9 cellular contexts compared by ENCODE assay signal in genomic region chr2:188512456-188512855, GRCh38.
A peak's percentile ranks its signal among the peaks of the same experiment; 100 is the strongest.
DNase-seq lines count a peak whose midpoint lies in the region; ATAC-seq and TF ChIP-seq lines count a peak whose summit lies in the region.
"Had no signal": no experiment of that assay in that cellular context is flagged by ENCODE, and none has a peak within 500 bp of the region (broad histone marks: within the 10 kb centered on the region; RNA-seq: fewer than 3 reads in every experiment).

No MANE protein-coding gene starts in this region.

- no peak overlapping the region for H2AFZ ChIP-seq in neuronal stem cell (ENCODE audit: low read length)

- no peaks in the 10 kb centered on the region for H3K36me3 Mint-ChIP-seq in nephron progenitor cell (ENCODE audit: low read depth)
- H3K36me3 Mint-ChIP-seq in CD8-positive, alpha-beta memory T cell, result no peaks in the 10 kb centered on the region

- peaks cover 0 to 6% of the 10 kb centered on the region in 2 donors for H3K36me3 ChIP-seq in neuronal stem cell (replicated peaks in 1 of 2; ENCODE audit: control insufficient read depth in 2 of 2, insufficient read depth in 2 of 2, low read length in 2 of 2)
- no peaks in the 10 kb centered on the region for H3K36me3 ChIP-seq in CD8-positive, alpha-beta memory T cell (ENCODE audit: insufficient read depth, low read length)

- POLR2A ChIA-PET in CD8-positive, alpha-beta memory T cell (lab: Charles Lee), result no interaction called here

- no peaks in the 10 kb centered on the region for H3K4me1 ChIP-seq in neuronal stem cell (ENCODE audit: control insufficient read depth in 2 of 2, insufficient read depth in 1 of 2, low read depth in 1 of 2, low read length in 2 of 2)
- no peaks in the 10 kb centered on the region for H3K4me1 ChIP-seq in CD8-positive, alpha-beta memory T cell (ENCODE audit: insufficient read depth, low read length)

- ATAC-seq in HG02938 (IDR thresholded peaks at IDR 0.05; ENCODE audit: unreplicated experiment), result peak; percentile 52

- H2BK5ac ChIP-seq in neuronal stem cell (ENCODE audit: low read length), result no peak overlapping the region

- no CpG with 5 or more reads among the region's 2 CpGs for WGBS in neuronal stem cell (ENCODE audit: extremely low coverage in 2 of 2, insufficient read length in 2 of 2, insufficient replicate concordance in 1 of 2), 2 donors

- no peak overlapping the region for H3K4me3 ChIP-seq in GM12865 (ENCODE audit: low read depth, low read length)
- no peak overlapping the region for H3K4me3 ChIP-seq in neuronal stem cell (ENCODE audit: low read length in 2 of 2)
- H3K4me3 ChIP-seq in CD8-positive, alpha-beta memory T cell (ENCODE audit: low read length), result no peak overlapping the region
- H3K4me3 ChIP-seq: skin epidermis had no signal

- no peak overlapping the region for H4K8ac ChIP-seq in neuronal stem cell (ENCODE audit: low read depth, low read length)

- H3K4me1 Mint-ChIP-seq in nephron progenitor cell, result peaks cover 2% of the 10 kb centered on the region
- no peaks in the 10 kb centered on the region for H3K4me1 Mint-ChIP-seq in CD8-positive, alpha-beta memory T cell

- no peak overlapping the region for H3K4ac ChIP-seq in neuronal stem cell (ENCODE audit: low read length)

- peak; percentile 20 for TF ChIP-seq CTCF in GM12865 (IDR thresholded peaks at IDR 0.05; ENCODE audit: insufficient read depth, low read depth, low read length, missing control alignments)
- peak; percentile 41 for TF ChIP-seq CTCF in nephron progenitor cell (IDR thresholded peaks at IDR 0.05)

- H3K9me3 ChIP-seq in neuronal stem cell (replicated peaks in 1 of 2; ENCODE audit: control insufficient read depth in 2 of 2, insufficient read depth in 1 of 2, low read depth in 1 of 2, low read length in 2 of 2), result no peaks in the 10 kb centered on the region
- no peaks in the 10 kb centered on the region for H3K9me3 ChIP-seq in CD8-positive, alpha-beta memory T cell (ENCODE audit: low read length)

- H2BK15ac ChIP-seq in neuronal stem cell (ENCODE audit: low read length), result no peak overlapping the region

- CTCF ChIA-PET in CD8-positive, alpha-beta memory T cell (lab: Charles Lee), result no interaction called here

- H3K9me3 Mint-ChIP-seq in nephron progenitor cell, result no peaks in the 10 kb centered on the region
- H3K9me3 Mint-ChIP-seq in CD8-positive, alpha-beta memory T cell, result no peaks in the 10 kb centered on the region

- DNase-seq in GM12865 (ENCODE audit: low read depth), result peak; percentile 15
- peak; percentile 71 for DNase-seq in NCI-H510A treated with DMSO at 0.1 percent for 48 hours (lab: John Stamatoyannopoulos, UW)
- peak; percentile 0 for DNase-seq in cerebellum (ENCODE audit: low spot score)
- no peak for DNase-seq in nephron progenitor cell
- no peak for DNase-seq in DMS79 treated with DMSO at 0.1 percent for 48 hours (lab: John Stamatoyannopoulos, UW)
- no peak for DNase-seq in neuronal stem cell (ENCODE audit: low spot score)
- DNase-seq in CD8-positive, alpha-beta memory T cell, result no peak

- H3K18ac ChIP-seq in neuronal stem cell (ENCODE audit: low read length), result no peak overlapping the region

- H3K4me2 ChIP-seq in neuronal stem cell (ENCODE audit: insufficient read depth, low read length, poor library complexity, severe bottlenecking), result no peak overlapping the region

- no peak overlapping the region for H3K23ac ChIP-seq in neuronal stem cell (ENCODE audit: low read depth, low read length, poor library complexity)

- H2BK120ac ChIP-seq in neuronal stem cell (ENCODE audit: low read depth, low read length), result no peak overlapping the region

- H3K79me1 ChIP-seq in neuronal stem cell (ENCODE audit: low read depth, low read length), result no peaks in the 10 kb centered on the region

- H2AK5ac ChIP-seq in neuronal stem cell (ENCODE audit: low read depth, low read length), result no peak overlapping the region

- H3K27me3 ChIP-seq in neuronal stem cell (ENCODE audit: control insufficient read depth in 3 of 3, insufficient read depth in 3 of 3, low read depth in 1 of 3, low read length in 3 of 3), result no peaks in the 10 kb centered on the region
- H3K27me3 ChIP-seq in CD8-positive, alpha-beta memory T cell (ENCODE audit: insufficient read depth, low read length, poor library complexity, severe bottlenecking), result no peaks in the 10 kb centered on the region

- H3K9ac ChIP-seq in neuronal stem cell (ENCODE audit: low read depth, low read length, poor library complexity), result no peak overlapping the region

- H3K4me3 Mint-ChIP-seq in nephron progenitor cell, result no peak overlapping the region
- no peak overlapping the region for H3K4me3 Mint-ChIP-seq in CD8-positive, alpha-beta memory T cell

- H2BK12ac ChIP-seq in neuronal stem cell (ENCODE audit: low read length), result no peak overlapping the region

- H3K27me3 Mint-ChIP-seq in nephron progenitor cell (ENCODE audit: low read depth, poor library complexity), result no peaks in the 10 kb centered on the region
- no peaks in the 10 kb centered on the region for H3K27me3 Mint-ChIP-seq in CD8-positive, alpha-beta memory T cell

- H3K27ac Mint-ChIP-seq in nephron progenitor cell, result no peak overlapping the region
- H3K27ac Mint-ChIP-seq in CD8-positive, alpha-beta memory T cell, result no peak overlapping the region

- H3K27ac ChIP-seq in neuronal stem cell (replicated peaks; ENCODE audit: low read length), result no peak overlapping the region
- no peak overlapping the region for H3K27ac ChIP-seq in CD8-positive, alpha-beta memory T cell (ENCODE audit: low read depth, low read length)
- H3K27ac ChIP-seq: skin epidermis had no signal

- H4K91ac ChIP-seq in neuronal stem cell (ENCODE audit: low read depth, low read length, poor library complexity), result no peak overlapping the region

- no peak overlapping the region for H3K14ac ChIP-seq in neuronal stem cell (ENCODE audit: low read length)

Comparison
In these comparisons a context has a peak if more than half of its experiments do, and no peak if none do; other contexts are left out.
1. DNase-seq: peak in GM12865 (single experiment), NCI-H510A treated with DMSO at 0.1 percent for 48 hours (single experiment) and cerebellum (single experiment); none in nephron progenitor cell (single experiment), DMS79 treated with DMSO at 0.1 percent for 48 hours (single experiment), neuronal stem cell (single experiment) and CD8-positive, alpha-beta memory T cell (0 of 5).